In the genomic region with DNA sequence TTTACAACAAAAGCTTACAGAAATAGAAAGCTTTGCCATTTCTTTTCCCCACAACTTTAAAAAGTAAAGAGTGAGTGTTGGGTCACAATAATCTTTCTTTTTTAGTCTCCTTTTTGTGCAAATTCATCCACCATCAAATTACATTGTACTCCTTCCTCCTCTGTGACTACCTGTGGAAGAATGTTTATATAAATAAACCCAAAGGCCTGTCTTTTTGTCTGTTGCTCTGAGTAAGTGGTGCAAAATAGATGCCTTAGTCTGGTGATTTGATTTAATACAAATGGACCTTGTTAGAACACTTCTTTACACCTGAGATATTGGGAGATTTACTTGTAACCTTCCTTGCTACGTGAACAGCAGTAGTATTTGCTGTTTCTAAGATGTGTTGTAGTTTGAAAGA, we compare ENCODE assay signal across 21 cellular contexts. TPM values are rescaled to one million over a fixed set of nuclear protein-coding genes. Genes with fewer than 3 reads are reported as not detected.
"Had no signal": no experiment of that assay in that cellular context is flagged by ENCODE, and none has a peak within 500 bp of the region (broad histone marks: within the 10 kb centered on the region; RNA-seq: fewer than 3 reads in every experiment).

No MANE protein-coding gene starts in this region.

- H3K27me3 ChIP-seq: body of pancreas, colonic mucosa, heart right ventricle, sigmoid colon, testis had no signal

- FAIRE-seq: endometrium, TTC549 had no signal

- H3K36me3 ChIP-seq: colonic mucosa, heart right ventricle, sigmoid colon had no signal

- DNase-seq: activated CD4-positive, alpha-beta T cell treated with anti-CD3 and anti-CD28 coated beads, Interleukin-2, amount 50 U/mL, for 4 hours; activated effector memory CD4-positive, alpha-beta T cell treated with anti-CD3 and anti-CD28 coated beads, Interleukin-2, amount 50 U/mL, for 16 hours; activated T-cell treated with anti-CD3 and anti-CD28 coated beads, Interleukin-2, amount 50 U/mL, for 72 hours; central memory CD4-positive, alpha-beta T cell; heart right ventricle; immature natural killer cell; mesenchymal stem cell; sigmoid colon; stimulated activated CD4-positive, alpha-beta T cell treated with anti-CD3 and anti-CD28 coated beads, Interleukin-4, amount 100 ng/mL, for 4 hours; testis had no signal

- ATAC-seq: activated naive CD4-positive, alpha-beta T cell treated with anti-CD3 and anti-CD28 coated beads, Interleukin-2, amount 50 U/mL, for 72 hours; activated T-cell treated with anti-CD3 and anti-CD28 coated beads, Interleukin-2, amount 50 U/mL, for 72 hours; body of pancreas; heart right ventricle; stimulated activated memory B cell treated with anti-CD40 and anti-IgM and Interleukin-4, amounts not matched to agents 10 μg/mL and 1 μg/mL and 100 μg/mL, for 72 hours had no signal

- H3K9me3 ChIP-seq: body of pancreas, colonic mucosa, sigmoid colon, testis had no signal

- H3K4me1 ChIP-seq: body of pancreas, colonic mucosa, heart right ventricle, sigmoid colon, testis had no signal

- H3K27ac ChIP-seq: body of pancreas, colonic mucosa, sigmoid colon, testis had no signal

- H3K4me3 ChIP-seq: body of pancreas, colonic mucosa, heart right ventricle, sigmoid colon had no signal

RNA-seq across cellular contexts. Expression of a gene that starts 53.5 kb away (rescaled TPM):
- total RNA-seq: activated CD8-positive, alpha-beta memory T cell treated with anti-CD3 and anti-CD28 coated beads for 36 hours; activated naive CD4-positive, alpha-beta T cell treated with anti-CD3 and anti-CD28 coated beads, Interleukin-2, amount 50 U/mL, for 72 hours; activated T-cell treated with anti-CD3 and anti-CD28 coated beads, Interleukin-2, amount 50 U/mL, for 72 hours; body of pancreas; colonic mucosa; heart right ventricle; liver; mucosa of gallbladder; naive thymus-derived CD4-positive, alpha-beta T cell; sigmoid colon; testis had no signal
- polyA plus RNA-seq: esophagus; heart right ventricle; immature natural killer cell; liver; naive thymus-derived CD4-positive, alpha-beta T cell; sigmoid colon had no signal
